1 cellular context compared by ENCODE assay signal in the genomic region with DNA sequence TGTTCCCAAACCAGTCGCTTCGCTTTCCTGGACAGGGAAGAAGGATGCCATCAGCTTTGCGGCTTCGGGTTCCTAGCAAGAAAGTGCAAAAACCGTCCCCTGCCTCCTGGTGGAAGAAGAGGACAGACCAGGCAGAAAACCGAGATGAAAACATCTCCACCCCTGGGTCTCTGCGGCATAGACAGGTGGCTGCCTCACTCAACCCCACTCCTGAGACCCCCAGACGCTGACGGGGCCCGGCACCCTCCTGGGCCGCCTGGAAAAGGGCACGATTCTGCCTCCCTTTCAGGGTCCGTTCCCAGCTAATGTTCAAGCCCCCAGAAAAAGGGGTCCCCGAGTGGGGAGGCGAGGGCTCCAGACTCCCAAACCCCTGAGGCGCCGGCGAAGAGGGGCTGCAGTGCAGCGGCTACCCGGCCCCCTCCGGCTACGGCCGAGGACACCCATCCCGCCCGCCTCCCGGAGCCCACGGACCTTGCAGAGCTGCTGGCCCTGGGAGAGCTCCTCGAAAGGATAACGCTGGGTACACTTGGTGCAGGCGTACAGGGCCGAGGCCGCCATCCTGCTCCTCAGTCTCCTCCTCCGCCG.
TF ChIP-seq lines count a peak whose summit lies in the region.

No MANE protein-coding gene starts in this region.

TF ChIP-seq in K562, 482 proteins besides CTCF, POLR2A, EP300 and RAD21 (continued from another document):
- TF ChIP-seq, protein P1, sequence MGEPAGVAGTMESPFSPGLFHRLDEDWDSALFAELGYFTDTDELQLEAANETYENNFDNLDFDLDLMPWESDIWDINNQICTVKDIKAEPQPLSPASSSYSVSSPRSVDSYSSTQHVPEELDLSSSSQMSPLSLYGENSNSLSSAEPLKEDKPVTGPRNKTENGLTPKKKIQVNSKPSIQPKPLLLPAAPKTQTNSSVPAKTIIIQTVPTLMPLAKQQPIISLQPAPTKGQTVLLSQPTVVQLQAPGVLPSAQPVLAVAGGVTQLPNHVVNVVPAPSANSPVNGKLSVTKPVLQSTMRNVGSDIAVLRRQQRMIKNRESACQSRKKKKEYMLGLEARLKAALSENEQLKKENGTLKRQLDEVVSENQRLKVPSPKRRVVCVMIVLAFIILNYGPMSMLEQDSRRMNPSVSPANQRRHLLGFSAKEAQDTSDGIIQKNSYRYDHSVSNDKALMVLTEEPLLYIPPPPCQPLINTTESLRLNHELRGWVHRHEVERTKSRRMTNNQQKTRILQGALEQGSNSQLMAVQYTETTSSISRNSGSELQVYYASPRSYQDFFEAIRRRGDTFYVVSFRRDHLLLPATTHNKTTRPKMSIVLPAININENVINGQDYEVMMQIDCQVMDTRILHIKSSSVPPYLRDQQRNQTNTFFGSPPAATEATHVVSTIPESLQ (CRISPR knock-in tag; IDR thresholded peaks at IDR 0.05) = no peak
- no peak for TF ChIP-seq NFXL1 (CRISPR knock-in tag; IDR thresholded peaks at IDR 0.05)
- TF ChIP-seq, protein P2, sequence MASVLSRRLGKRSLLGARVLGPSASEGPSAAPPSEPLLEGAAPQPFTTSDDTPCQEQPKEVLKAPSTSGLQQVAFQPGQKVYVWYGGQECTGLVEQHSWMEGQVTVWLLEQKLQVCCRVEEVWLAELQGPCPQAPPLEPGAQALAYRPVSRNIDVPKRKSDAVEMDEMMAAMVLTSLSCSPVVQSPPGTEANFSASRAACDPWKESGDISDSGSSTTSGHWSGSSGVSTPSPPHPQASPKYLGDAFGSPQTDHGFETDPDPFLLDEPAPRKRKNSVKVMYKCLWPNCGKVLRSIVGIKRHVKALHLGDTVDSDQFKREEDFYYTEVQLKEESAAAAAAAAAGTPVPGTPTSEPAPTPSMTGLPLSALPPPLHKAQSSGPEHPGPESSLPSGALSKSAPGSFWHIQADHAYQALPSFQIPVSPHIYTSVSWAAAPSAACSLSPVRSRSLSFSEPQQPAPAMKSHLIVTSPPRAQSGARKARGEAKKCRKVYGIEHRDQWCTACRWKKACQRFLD (CRISPR knock-in tag; IDR thresholded peaks at IDR 0.05) = peak; percentile 9; the same call in 1 of the 2 replicates
- TF ChIP-seq TAF1 (IDR thresholded peaks at IDR 0.05; ENCODE audit: control insufficient read depth, extremely low read depth, insufficient read depth, low read length, severe bottlenecking) = no peak
- no peak for TF ChIP-seq HDAC1 (IDR thresholded peaks at IDR 0.05)
- no peak for TF ChIP-seq KHSRP (IDR thresholded peaks at IDR 0.05)
- no peak for TF ChIP-seq SNRNP70 (optimal IDR thresholded peaks at IDR 0.05; ENCODE audit: low read depth, low read length)
- TF ChIP-seq, protein P3, sequence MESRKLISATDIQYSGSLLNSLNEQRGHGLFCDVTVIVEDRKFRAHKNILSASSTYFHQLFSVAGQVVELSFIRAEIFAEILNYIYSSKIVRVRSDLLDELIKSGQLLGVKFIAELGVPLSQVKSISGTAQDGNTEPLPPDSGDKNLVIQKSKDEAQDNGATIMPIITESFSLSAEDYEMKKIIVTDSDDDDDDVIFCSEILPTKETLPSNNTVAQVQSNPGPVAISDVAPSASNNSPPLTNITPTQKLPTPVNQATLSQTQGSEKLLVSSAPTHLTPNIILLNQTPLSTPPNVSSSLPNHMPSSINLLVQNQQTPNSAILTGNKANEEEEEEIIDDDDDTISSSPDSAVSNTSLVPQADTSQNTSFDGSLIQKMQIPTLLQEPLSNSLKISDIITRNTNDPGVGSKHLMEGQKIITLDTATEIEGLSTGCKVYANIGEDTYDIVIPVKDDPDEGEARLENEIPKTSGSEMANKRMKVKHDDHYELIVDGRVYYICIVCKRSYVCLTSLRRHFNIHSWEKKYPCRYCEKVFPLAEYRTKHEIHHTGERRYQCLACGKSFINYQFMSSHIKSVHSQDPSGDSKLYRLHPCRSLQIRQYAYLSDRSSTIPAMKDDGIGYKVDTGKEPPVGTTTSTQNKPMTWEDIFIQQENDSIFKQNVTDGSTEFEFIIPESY (CRISPR knock-in tag; IDR thresholded peaks at IDR 0.05) = no peak
- no peak for TF ChIP-seq ZFPM2 (CRISPR knock-in tag; IDR thresholded peaks at IDR 0.05)
- TF ChIP-seq POLR2AphosphoS2 (IDR thresholded peaks at IDR 0.05; ENCODE audit: low read length) = no peak
- TF ChIP-seq TCF7 (IDR thresholded peaks at IDR 0.05; ENCODE audit: borderline replicate concordance) = no peak
- no peak for TF ChIP-seq ZNF133 (CRISPR knock-in tag; IDR thresholded peaks at IDR 0.05)
- no peak for TF ChIP-seq SMAD2 (IDR thresholded peaks at IDR 0.05; ENCODE audit: low read depth, low read length)
- no peak for TF ChIP-seq STAT5A (IDR thresholded peaks at IDR 0.05; ENCODE audit: borderline replicate concordance, low read length)
- 0 out of 2 replicates have a peak, but pooled peaks have one; percentile 10 for TF ChIP-seq SAFB (IDR thresholded peaks at IDR 0.05; ENCODE audit: borderline replicate concordance, low read depth, low read length)
- TF ChIP-seq ZFP1 (CRISPR knock-in tag; IDR thresholded peaks at IDR 0.05) = no peak
